8 cellular contexts compared by ENCODE assay signal in the genomic region with DNA sequence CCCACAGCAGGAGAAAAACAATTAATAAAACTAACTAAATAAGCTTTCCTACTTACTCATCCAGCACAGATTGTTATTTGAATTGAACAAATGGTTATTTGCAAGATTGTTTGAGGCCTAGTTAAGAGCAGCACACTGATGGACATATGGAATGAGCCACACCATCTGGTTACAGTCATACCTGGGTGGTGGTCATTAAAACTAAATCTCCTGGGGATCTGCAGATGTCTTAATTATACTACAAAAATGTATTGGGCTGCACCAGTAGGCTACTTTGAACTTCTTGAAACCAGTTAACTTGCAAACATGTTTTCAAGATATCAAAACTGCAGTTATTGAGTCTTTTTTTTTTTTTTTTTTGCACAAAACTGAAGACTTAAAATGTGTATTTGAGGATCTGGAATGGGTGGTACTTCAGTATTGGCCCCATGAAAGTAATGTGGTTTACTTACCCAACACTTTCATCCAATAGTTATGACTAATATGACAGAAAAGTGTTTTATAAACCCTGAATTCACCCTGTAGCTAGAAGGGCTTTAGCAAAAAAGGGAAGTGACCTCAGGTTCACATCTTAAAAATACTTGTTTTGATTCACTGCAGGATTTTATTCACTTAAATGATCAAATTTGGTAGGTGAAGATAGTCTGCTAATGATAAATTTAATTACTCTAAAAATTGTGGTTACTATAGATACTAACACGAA. TPM values are rescaled to one million over a fixed set of nuclear protein-coding genes. Genes with fewer than 3 reads are reported as not detected.
DNase-seq lines count a peak whose midpoint lies in the region; ATAC-seq and TF ChIP-seq lines count a peak whose summit lies in the region.

No MANE protein-coding gene starts in this region.

- peak; percentile 12 for DNase-seq in NCI-H1694 (lab: John Stamatoyannopoulos, UW)
- DNase-seq in NCI-H1694 treated with DMSO at 0.1 percent for 48 hours (lab: John Stamatoyannopoulos, UW), result no peak
- peak; percentile 68 for DNase-seq in NCI-H82 (lab: John Stamatoyannopoulos, UW)
- no peak for DNase-seq in mesothelial cell of epicardium (ENCODE audit: low spot score in 2 of 2, unreplicated experiment in 2 of 2)
- DNase-seq in hepatic stellate cell (ENCODE audit: low spot score), result no peak
- no peak for DNase-seq in erythroblast (lab: John Stamatoyannopoulos, UW)
- no peak for DNase-seq in iPS-NIHi11 (ENCODE audit: low spot score)

- H3K4me1 Mint-ChIP-seq in mesothelial cell of epicardium, result peaks cover 33% of the 10 kb centered on the region

- peak; percentile 80 for ATAC-seq in HG02678 (IDR thresholded peaks at IDR 0.05; ENCODE audit: unreplicated experiment)

- H3K27ac Mint-ChIP-seq in mesothelial cell of epicardium, result peak overlapping the region; percentile 52

- TF ChIP-seq POLR2A in erythroblast (IDR thresholded peaks at IDR 0.05; ENCODE audit: low read length), result no peak

- H3K27me3 Mint-ChIP-seq in mesothelial cell of epicardium (ENCODE audit: low read depth), result no peaks in the 10 kb centered on the region

- no peak for TF ChIP-seq CTCF in mesothelial cell of epicardium (IDR thresholded peaks at IDR 0.05; ENCODE audit: unreplicated experiment)

- peaks cover 9% of the 10 kb centered on the region for H3K36me3 Mint-ChIP-seq in mesothelial cell of epicardium

- no peak overlapping the region for H3K4me3 Mint-ChIP-seq in mesothelial cell of epicardium

- H3K9me3 Mint-ChIP-seq in mesothelial cell of epicardium, result peaks cover 8% of the 10 kb centered on the region

RNA-seq across cellular contexts. Expression of gene AGFG1, which starts 10.8 kb away (rescaled TPM):
- total RNA-seq in mesothelial cell of epicardium, result 59.3 to 62.5 TPM (median 60.9 TPM) in 3 replicates

Comparison
In these comparisons a context has a peak if more than half of its experiments do, and no peak if none do; other contexts are left out.
1. DNase-seq: peak in NCI-H1694 (single experiment) and NCI-H82 (single experiment); none in NCI-H1694 treated with DMSO at 0.1 percent for 48 hours (single experiment), mesothelial cell of epicardium (0 of 2), hepatic stellate cell (single experiment), erythroblast (0 of 2) and iPS-NIHi11 (single experiment).